ENCODE assay signal across 25 cellular contexts in genomic region chr18:3725100-3725499, GRCh38.
DNase-seq lines count a peak whose midpoint lies in the region; ATAC-seq, FAIRE-seq and TF ChIP-seq lines count a peak whose summit lies in the region.
"Had no signal": no experiment of that assay in that cellular context is flagged by ENCODE, and none has a peak within 500 bp of the region (broad histone marks: within the 10 kb centered on the region; RNA-seq: fewer than 3 reads in every experiment).

No MANE protein-coding gene starts in this region.

- TF ChIP-seq RAD21 in A549 (conservative IDR thresholded peaks at IDR 0.05 in 1 of 2, IDR thresholded peaks at IDR 0.05 in 1 of 2), result no peak

- no peaks in the 10 kb centered on the region for H4K20me1 ChIP-seq in OCI-LY1 (ENCODE audit: insufficient read depth, low read length)

- ATAC-seq in A549, result no peak
- ATAC-seq in left lung, result peak; percentile 50
- ATAC-seq: activated naive CD8-positive, alpha-beta T cell treated with anti-CD3 and anti-CD28 coated beads, Interleukin-2, amount 50 U/mL, for 24 hours; GM23338 had no signal

- no peaks in the 10 kb centered on the region for H3K9me2 ChIP-seq in OCI-LY1 (ENCODE audit: low read depth, low read length)

- H3K36me3 ChIP-seq in OCI-LY1 (ENCODE audit: insufficient read depth, low read length) (no peaks in the 10 kb centered on the region), left lung (no peaks in the 10 kb centered on the region), suprapubic skin (no peaks in the 10 kb centered on the region)
- H3K36me3 ChIP-seq: SJSA1, vagina had no signal

- TF ChIP-seq CTCF in A549 (IDR thresholded peaks at IDR 0.05), result no peak
- TF ChIP-seq CTCF in OCI-LY1 (IDR thresholded peaks at IDR 0.05; ENCODE audit: low read length), result no peak
- no peak for TF ChIP-seq CTCF in left lung (IDR thresholded peaks at IDR 0.05)
- no peak for TF ChIP-seq CTCF in suprapubic skin (IDR thresholded peaks at IDR 0.05)

- H3K4me1 ChIP-seq in A549 (peaks cover 34% of the 10 kb centered on the region), OCI-LY1 (ENCODE audit: insufficient read depth, low read length, severe bottlenecking) (peaks cover 74% of the 10 kb centered on the region), left lung (peaks cover 15 to 45% of the 10 kb centered on the region in 2 donors), suprapubic skin (peaks cover 12% of the 10 kb centered on the region)
- H3K4me1 ChIP-seq: SJSA1, vagina had no signal

- CTCF ChIA-PET in A549 (lab: Yijun Ruan, JAX), result no interaction called here

- no peak overlapping the region for H3K27ac ChIP-seq in A549
- peak overlapping the region; percentile 91 for H3K27ac ChIP-seq in OCI-LY1 (ENCODE audit: low read depth, low read length, poor library complexity, severe bottlenecking)
- no peak overlapping the region for H3K27ac ChIP-seq in left lung
- no peak overlapping the region for H3K27ac ChIP-seq in suprapubic skin
- H3K27ac ChIP-seq: SJSA1, vagina had no signal

- no peak overlapping the region for H2AFZ ChIP-seq in OCI-LY1 (ENCODE audit: low read length)
- H2AFZ ChIP-seq: GM23338 had no signal

- FAIRE-seq in A549 (lab: Jason Lieb, UNC), result no peak
- FAIRE-seq: GM12892, RCC 7860 had no signal

- H3K4me3 ChIP-seq in A549 (no peak overlapping the region), OCI-LY1 (ENCODE audit: low read depth, low read length, poor library complexity, severe bottlenecking) (no peak overlapping the region), left lung (no peak overlapping the region), suprapubic skin (no peak overlapping the region)
- H3K4me3 ChIP-seq: GM23338, SJSA1, vagina had no signal

- H3F3A ChIP-seq in OCI-LY1 (ENCODE audit: insufficient read depth, low read length), result peaks cover 2% of the 10 kb centered on the region; the same call in 1 of the 2 replicates

- peak overlapping the region; percentile 38; the same call in 1 of the 2 replicates for H3K9ac ChIP-seq in OCI-LY1 (ENCODE audit: low read length)

- no peak for TF ChIP-seq EP300 in A549 (IDR thresholded peaks at IDR 0.05)
- no peak for TF ChIP-seq EP300 in suprapubic skin (IDR thresholded peaks at IDR 0.05)

- intact Hi-C loops in left lung (cut with DNase I), result no loop called here

- no peaks in the 10 kb centered on the region for H3K79me2 ChIP-seq in OCI-LY1 (ENCODE audit: insufficient read depth, low read length)

- 63% methylated on average over 2 of the region's 2 CpGs for WGBS in A549 (ENCODE audit: missing lambda C conversion rate)
- 66% methylated on average over 2 of the region's 2 CpGs for WGBS in suprapubic skin

- no peak for DNase-seq in A549 (ENCODE audit: low read depth in 1 of 2, low spot score in 1 of 2)
- peak; percentile 41 for DNase-seq in DMS53 treated with DMSO at 0.1 percent for 48 hours (lab: John Stamatoyannopoulos, UW; ENCODE audit: unreplicated experiment)
- no peak for DNase-seq in left lung
- DNase-seq in cerebellar nuclear complex (lab: John Stamatoyannopoulos, UW), result no peak
- DNase-seq in RPMI8226, result no peak
- no peak for DNase-seq in ecto neural progenitor cell (ENCODE audit: low spot score)
- DNase-seq in suprapubic skin (ENCODE audit: low spot score in 2 of 2), result no peak
- DNase-seq: activated CD4-positive, alpha-beta memory T cell treated with anti-CD3 and anti-CD28 coated beads, Interleukin-2, amount 10 ng/mL, durations not matched to agents 7 days and 5 days; activated gamma-delta T cell; activated naive CD8-positive, alpha-beta T cell treated with anti-CD3 and anti-CD28 coated beads, Interleukin-2, amount 50 U/mL, for 24 hours; activated T-cell treated with anti-CD3 and anti-CD28 coated beads for 4 hours; CD8-positive, alpha-beta memory T cell; DND-41; effector CD8-positive, alpha-beta T cell; erythroblast; foreskin fibroblast; midbrain; NCI-H1436 treated with DMSO at 0.1 percent for 48 hours; NCI-H748 treated with DMSO at 0.1 percent for 48 hours had no signal

- TF ChIP-seq POLR2A in A549 (IDR thresholded peaks at IDR 0.05; ENCODE audit: low read length) (no peak), suprapubic skin (IDR thresholded peaks at IDR 0.05) (no peak)

- H3K27me3 ChIP-seq in OCI-LY1 (ENCODE audit: insufficient read depth, low read length), result no peaks in the 10 kb centered on the region
- H3K27me3 ChIP-seq in left lung, result no peaks in the 10 kb centered on the region
- no peaks in the 10 kb centered on the region for H3K27me3 ChIP-seq in suprapubic skin
- H3K27me3 ChIP-seq: vagina had no signal

- no peak overlapping the region for H3K4me2 ChIP-seq in A549
- H3K4me2 ChIP-seq in OCI-LY1 (ENCODE audit: low read length), result peak overlapping the region; percentile 66; the same call in 1 of the 2 replicates
- H3K4me2 ChIP-seq: GM23338 had no signal

- POLR2A ChIA-PET in A549 (lab: Yijun Ruan, JAX), result no interaction called here

- H3K9me3 ChIP-seq in A549 (no peaks in the 10 kb centered on the region), OCI-LY1 (ENCODE audit: low read length) (0 out of 2 replicates have a peak, but pooled peaks cover 2% of the 10 kb centered on the region), left lung (no peaks in the 10 kb centered on the region), suprapubic skin (no peaks in the 10 kb centered on the region)
- H3K9me3 ChIP-seq: SJSA1, vagina had no signal

TF ChIP-seq in A549, 52 proteins besides CTCF, POLR2A, EP300 and RAD21:
- TF ChIP-seq RFX5 (IDR thresholded peaks at IDR 0.05), result peak; percentile 70; the same call in 1 of the 2 replicates
- TF ChIP-seq ZSCAN20 (CRISPR knock-in tag; IDR thresholded peaks at IDR 0.05), result no peak
- no peak for TF ChIP-seq NFE2L2 (conservative IDR thresholded peaks at IDR 0.05; ENCODE audit: low read length)
